In genomic region chr19:18023596-18024212, GRCh38 we compare ENCODE assay signal across 9 cellular contexts. TPM values are rescaled to one million over a fixed set of nuclear protein-coding genes. Genes with fewer than 3 reads are reported as not detected.
DNase-seq lines count a peak whose midpoint lies in the region; ATAC-seq and TF ChIP-seq lines count a peak whose summit lies in the region.
"Had no signal": no experiment of that assay in that cellular context is flagged by ENCODE, and none has a peak within 500 bp of the region (broad histone marks: within the 10 kb centered on the region; RNA-seq: fewer than 3 reads in every experiment).

No MANE protein-coding gene starts in this region.

- no peaks in the 10 kb centered on the region for H3K27me3 ChIP-seq in uterus

- H3K4me1 ChIP-seq in mucosa of descending colon (ENCODE audit: low read depth) (peaks cover 26% of the 10 kb centered on the region), uterus (peaks cover 0 to 21% of the 10 kb centered on the region in 2 donors)

- peak; percentile 33 for DNase-seq in T-helper 2 cell treated with Interferon-gamma antibody and Interleukin-4, amounts not matched to agents 5 μg/mL and 100 μg/mL, for 36 hours (ENCODE audit: low spot score)
- DNase-seq in central memory CD8-positive, alpha-beta T cell (ENCODE audit: low spot score in 2 of 2): peak in 1 of 2 donors; percentile 44
- DNase-seq in mucosa of descending colon (peak; percentile 74 to 91 (median 74)), uterus (peak; percentile 43 to 78)

- no peak for TF ChIP-seq CTCF in mucosa of descending colon (IDR thresholded peaks at IDR 0.05)
- TF ChIP-seq CTCF in uterus (IDR thresholded peaks at IDR 0.05): no peak

- ATAC-seq in central memory CD8-positive, alpha-beta T cell (replicated peaks; ENCODE audit: extremely low read depth, poor library complexity, severe bottlenecking): peak; percentile 76
- ATAC-seq in mucosa of descending colon (peak; percentile 62), HG02763 (IDR thresholded peaks at IDR 0.05; ENCODE audit: unreplicated experiment) (no peak), HG02973 (IDR thresholded peaks at IDR 0.05; ENCODE audit: unreplicated experiment) (no peak), GM21526 (IDR thresholded peaks at IDR 0.05; ENCODE audit: low FRiP score, unreplicated experiment) (no peak)

- H3K9me3 ChIP-seq in mucosa of descending colon (no peaks in the 10 kb centered on the region), uterus (no peaks in the 10 kb centered on the region)

- H3K36me3 ChIP-seq in mucosa of descending colon (ENCODE audit: low read depth): no peaks in the 10 kb centered on the region
- no peaks in the 10 kb centered on the region for H3K36me3 ChIP-seq in uterus

- H3K27ac ChIP-seq in uterus: peak overlapping the region; percentile 61 to 85

- in situ Hi-C loops in GM18951 (cut with MboI; ENCODE audit: low sequenced_read_pairs, unreplicated experiment): no loop called here

- peak overlapping the region; percentile 62 for H3K4me3 Mint-ChIP-seq in T-helper 2 cell treated with Interferon-gamma antibody and Interleukin-4, amounts not matched to agents 5 μg/mL and 100 μg/mL, for 36 hours
- peak overlapping the region; percentile 43 for H3K4me3 Mint-ChIP-seq in central memory CD8-positive, alpha-beta T cell
- H3K4me3 Mint-ChIP-seq: nephron had no signal

- H3K4me3 ChIP-seq in mucosa of descending colon (no peak overlapping the region), uterus (no peak overlapping the region)

- no peaks in the 10 kb centered on the region for H3K9me3 Mint-ChIP-seq in T-helper 2 cell treated with Interferon-gamma antibody and Interleukin-4, amounts not matched to agents 5 μg/mL and 100 μg/mL, for 36 hours
- H3K9me3 Mint-ChIP-seq in central memory CD8-positive, alpha-beta T cell: no peaks in the 10 kb centered on the region
- H3K9me3 Mint-ChIP-seq: nephron had no signal

- intact Hi-C loops in mucosa of descending colon (cut with DNase I, micrococcal nuclease) (no loop called here), uterus (cut with DNase I; ENCODE audit: low total_unique reads) (no loop called here)

- H3K27ac Mint-ChIP-seq in T-helper 2 cell treated with Interferon-gamma antibody and Interleukin-4, amounts not matched to agents 5 μg/mL and 100 μg/mL, for 36 hours: peak overlapping the region; percentile 88
- H3K27ac Mint-ChIP-seq in central memory CD8-positive, alpha-beta T cell (ENCODE audit: low read depth): peak overlapping the region; percentile 63
- H3K27ac Mint-ChIP-seq: nephron had no signal

- TF ChIP-seq POLR2A in GM18951 (IDR thresholded peaks at IDR 0.05; ENCODE audit: extremely low read depth, insufficient read depth, insufficient read length): peak; percentile 36
- TF ChIP-seq POLR2A in uterus (IDR thresholded peaks at IDR 0.05): peak in 1 of 2 donors; percentile 25

- H3K4me1 Mint-ChIP-seq in T-helper 2 cell treated with Interferon-gamma antibody and Interleukin-4, amounts not matched to agents 5 μg/mL and 100 μg/mL, for 36 hours (ENCODE audit: low read depth): peaks cover 46% of the 10 kb centered on the region
- H3K4me1 Mint-ChIP-seq in central memory CD8-positive, alpha-beta T cell: peaks cover 33% of the 10 kb centered on the region

- peaks cover 3% of the 10 kb centered on the region for H3K36me3 Mint-ChIP-seq in T-helper 2 cell treated with Interferon-gamma antibody and Interleukin-4, amounts not matched to agents 5 μg/mL and 100 μg/mL, for 36 hours (ENCODE audit: low read depth)
- H3K36me3 Mint-ChIP-seq in central memory CD8-positive, alpha-beta T cell (ENCODE audit: insufficient read depth): peaks cover 8% of the 10 kb centered on the region

- H3K27me3 Mint-ChIP-seq in T-helper 2 cell treated with Interferon-gamma antibody and Interleukin-4, amounts not matched to agents 5 μg/mL and 100 μg/mL, for 36 hours (ENCODE audit: low read depth): no peaks in the 10 kb centered on the region
- no peaks in the 10 kb centered on the region for H3K27me3 Mint-ChIP-seq in central memory CD8-positive, alpha-beta T cell

RNA-seq across cellular contexts. Expression of gene ARRDC2, which starts 15.7 kb away (rescaled TPM):
- total RNA-seq in mucosa of descending colon (10 to 100 TPM; 26.4 to 31.1 (median 30.8) TPM), uterus (10 to 100 TPM; 18.7 to 77.9 (median 43.1) TPM)

RNA-seq across cellular contexts. Expression of gene KCNN1, which starts 56.8 kb away (rescaled TPM):
- total RNA-seq in mucosa of descending colon: under 1 TPM in 1 of 3 donors, not detected in 2; 0.79 TPM
- 1 to 10 TPM in 1 of 4 donors, not detected in 3; 1.9 TPM for total RNA-seq in uterus

Comparison
In these comparisons a context has a peak if more than half of its experiments do, and no peak if none do; other contexts are left out.
1. ATAC-seq: peak in central memory CD8-positive, alpha-beta T cell (single experiment) and mucosa of descending colon (single experiment); none in HG02763 (single experiment), HG02973 (single experiment) and GM21526 (single experiment).